Comparison of ENCODE assay signal across 1 cellular context in the genomic region with DNA sequence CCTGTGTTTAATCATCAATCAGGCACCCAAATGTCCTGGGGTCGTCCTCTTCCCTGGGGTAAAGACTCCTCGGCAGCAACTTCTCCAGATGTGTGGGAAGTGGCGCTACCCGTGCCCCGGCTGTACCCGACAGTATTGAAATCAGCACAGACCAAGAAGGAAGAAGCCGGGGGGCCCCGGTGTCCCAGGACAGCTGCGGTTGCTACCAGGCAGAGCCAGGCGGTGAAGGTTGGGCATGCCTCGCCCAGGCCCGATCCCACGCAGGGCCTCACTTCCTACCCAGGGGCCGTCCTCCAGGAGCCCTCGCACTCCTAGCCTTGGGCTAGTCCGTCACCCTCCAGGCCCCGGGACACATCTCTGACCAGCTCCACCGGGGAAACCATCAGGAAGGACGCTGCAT.
TF ChIP-seq lines count a peak whose summit lies in the region.

No MANE protein-coding gene starts in this region.

TF ChIP-seq in K562, 482 proteins besides CTCF, POLR2A, EP300 and RAD21:
- TF ChIP-seq PHF21A (IDR thresholded peaks at IDR 0.05; ENCODE audit: borderline replicate concordance, low read depth) (no peak), RAD51 (IDR thresholded peaks at IDR 0.05; ENCODE audit: borderline replicate concordance, low read depth) (no peak), HDAC3 (IDR thresholded peaks at IDR 0.05; ENCODE audit: borderline replicate concordance, partially characterized antibody) (no peak), FOXK2 (conservative IDR thresholded peaks at IDR 0.05 in 1 of 2, IDR thresholded peaks at IDR 0.05 in 1 of 2; ENCODE audit: low read depth in 2 of 2) (no peak), KDM1A (IDR thresholded peaks at IDR 0.05) (no peak), CBX8 (IDR thresholded peaks at IDR 0.05; ENCODE audit: borderline replicate concordance, extremely low read depth, low read depth, low read length, poor library complexity, severe bottlenecking) (no peak), POLR3G (IDR thresholded peaks at IDR 0.05; ENCODE audit: extremely low read depth, insufficient read length, insufficient replicate concordance) (no peak)
- TF ChIP-seq, protein P1, sequence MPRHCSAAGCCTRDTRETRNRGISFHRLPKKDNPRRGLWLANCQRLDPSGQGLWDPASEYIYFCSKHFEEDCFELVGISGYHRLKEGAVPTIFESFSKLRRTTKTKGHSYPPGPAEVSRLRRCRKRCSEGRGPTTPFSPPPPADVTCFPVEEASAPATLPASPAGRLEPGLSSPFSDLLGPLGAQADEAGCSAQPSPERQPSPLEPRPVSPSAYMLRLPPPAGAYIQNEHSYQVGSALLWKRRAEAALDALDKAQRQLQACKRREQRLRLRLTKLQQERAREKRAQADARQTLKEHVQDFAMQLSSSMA (CRISPR knock-in tag; IDR thresholded peaks at IDR 0.05), result no peak
- TF ChIP-seq, protein P2, sequence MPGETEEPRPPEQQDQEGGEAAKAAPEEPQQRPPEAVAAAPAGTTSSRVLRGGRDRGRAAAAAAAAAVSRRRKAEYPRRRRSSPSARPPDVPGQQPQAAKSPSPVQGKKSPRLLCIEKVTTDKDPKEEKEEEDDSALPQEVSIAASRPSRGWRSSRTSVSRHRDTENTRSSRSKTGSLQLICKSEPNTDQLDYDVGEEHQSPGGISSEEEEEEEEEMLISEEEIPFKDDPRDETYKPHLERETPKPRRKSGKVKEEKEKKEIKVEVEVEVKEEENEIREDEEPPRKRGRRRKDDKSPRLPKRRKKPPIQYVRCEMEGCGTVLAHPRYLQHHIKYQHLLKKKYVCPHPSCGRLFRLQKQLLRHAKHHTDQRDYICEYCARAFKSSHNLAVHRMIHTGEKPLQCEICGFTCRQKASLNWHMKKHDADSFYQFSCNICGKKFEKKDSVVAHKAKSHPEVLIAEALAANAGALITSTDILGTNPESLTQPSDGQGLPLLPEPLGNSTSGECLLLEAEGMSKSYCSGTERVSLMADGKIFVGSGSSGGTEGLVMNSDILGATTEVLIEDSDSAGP (CRISPR knock-in tag; IDR thresholded peaks at IDR 0.05), result no peak
- TF ChIP-seq, protein P3, sequence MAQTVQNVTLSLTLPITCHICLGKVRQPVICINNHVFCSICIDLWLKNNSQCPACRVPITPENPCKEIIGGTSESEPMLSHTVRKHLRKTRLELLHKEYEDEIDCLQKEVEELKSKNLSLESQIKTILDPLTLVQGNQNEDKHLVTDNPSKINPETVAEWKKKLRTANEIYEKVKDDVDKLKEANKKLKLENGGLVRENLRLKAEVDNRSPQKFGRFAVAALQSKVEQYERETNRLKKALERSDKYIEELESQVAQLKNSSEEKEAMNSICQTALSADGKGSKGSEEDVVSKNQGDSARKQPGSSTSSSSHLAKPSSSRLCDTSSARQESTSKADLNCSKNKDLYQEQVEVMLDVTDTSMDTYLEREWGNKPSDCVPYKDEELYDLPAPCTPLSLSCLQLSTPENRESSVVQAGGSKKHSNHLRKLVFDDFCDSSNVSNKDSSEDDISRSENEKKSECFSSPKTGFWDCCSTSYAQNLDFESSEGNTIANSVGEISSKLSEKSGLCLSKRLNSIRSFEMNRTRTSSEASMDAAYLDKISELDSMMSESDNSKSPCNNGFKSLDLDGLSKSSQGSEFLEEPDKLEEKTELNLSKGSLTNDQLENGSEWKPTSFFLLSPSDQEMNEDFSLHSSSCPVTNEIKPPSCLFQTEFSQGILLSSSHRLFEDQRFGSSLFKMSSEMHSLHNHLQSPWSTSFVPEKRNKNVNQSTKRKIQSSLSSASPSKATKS (CRISPR knock-in tag; IDR thresholded peaks at IDR 0.05), result no peak
- TF ChIP-seq, protein P4, sequence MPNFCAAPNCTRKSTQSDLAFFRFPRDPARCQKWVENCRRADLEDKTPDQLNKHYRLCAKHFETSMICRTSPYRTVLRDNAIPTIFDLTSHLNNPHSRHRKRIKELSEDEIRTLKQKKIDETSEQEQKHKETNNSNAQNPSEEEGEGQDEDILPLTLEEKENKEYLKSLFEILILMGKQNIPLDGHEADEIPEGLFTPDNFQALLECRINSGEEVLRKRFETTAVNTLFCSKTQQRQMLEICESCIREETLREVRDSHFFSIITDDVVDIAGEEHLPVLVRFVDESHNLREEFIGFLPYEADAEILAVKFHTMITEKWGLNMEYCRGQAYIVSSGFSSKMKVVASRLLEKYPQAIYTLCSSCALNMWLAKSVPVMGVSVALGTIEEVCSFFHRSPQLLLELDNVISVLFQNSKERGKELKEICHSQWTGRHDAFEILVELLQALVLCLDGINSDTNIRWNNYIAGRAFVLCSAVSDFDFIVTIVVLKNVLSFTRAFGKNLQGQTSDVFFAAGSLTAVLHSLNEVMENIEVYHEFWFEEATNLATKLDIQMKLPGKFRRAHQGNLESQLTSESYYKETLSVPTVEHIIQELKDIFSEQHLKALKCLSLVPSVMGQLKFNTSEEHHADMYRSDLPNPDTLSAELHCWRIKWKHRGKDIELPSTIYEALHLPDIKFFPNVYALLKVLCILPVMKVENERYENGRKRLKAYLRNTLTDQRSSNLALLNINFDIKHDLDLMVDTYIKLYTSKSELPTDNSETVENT (CRISPR knock-in tag; IDR thresholded peaks at IDR 0.05), result no peak
- TF ChIP-seq, protein P5, sequence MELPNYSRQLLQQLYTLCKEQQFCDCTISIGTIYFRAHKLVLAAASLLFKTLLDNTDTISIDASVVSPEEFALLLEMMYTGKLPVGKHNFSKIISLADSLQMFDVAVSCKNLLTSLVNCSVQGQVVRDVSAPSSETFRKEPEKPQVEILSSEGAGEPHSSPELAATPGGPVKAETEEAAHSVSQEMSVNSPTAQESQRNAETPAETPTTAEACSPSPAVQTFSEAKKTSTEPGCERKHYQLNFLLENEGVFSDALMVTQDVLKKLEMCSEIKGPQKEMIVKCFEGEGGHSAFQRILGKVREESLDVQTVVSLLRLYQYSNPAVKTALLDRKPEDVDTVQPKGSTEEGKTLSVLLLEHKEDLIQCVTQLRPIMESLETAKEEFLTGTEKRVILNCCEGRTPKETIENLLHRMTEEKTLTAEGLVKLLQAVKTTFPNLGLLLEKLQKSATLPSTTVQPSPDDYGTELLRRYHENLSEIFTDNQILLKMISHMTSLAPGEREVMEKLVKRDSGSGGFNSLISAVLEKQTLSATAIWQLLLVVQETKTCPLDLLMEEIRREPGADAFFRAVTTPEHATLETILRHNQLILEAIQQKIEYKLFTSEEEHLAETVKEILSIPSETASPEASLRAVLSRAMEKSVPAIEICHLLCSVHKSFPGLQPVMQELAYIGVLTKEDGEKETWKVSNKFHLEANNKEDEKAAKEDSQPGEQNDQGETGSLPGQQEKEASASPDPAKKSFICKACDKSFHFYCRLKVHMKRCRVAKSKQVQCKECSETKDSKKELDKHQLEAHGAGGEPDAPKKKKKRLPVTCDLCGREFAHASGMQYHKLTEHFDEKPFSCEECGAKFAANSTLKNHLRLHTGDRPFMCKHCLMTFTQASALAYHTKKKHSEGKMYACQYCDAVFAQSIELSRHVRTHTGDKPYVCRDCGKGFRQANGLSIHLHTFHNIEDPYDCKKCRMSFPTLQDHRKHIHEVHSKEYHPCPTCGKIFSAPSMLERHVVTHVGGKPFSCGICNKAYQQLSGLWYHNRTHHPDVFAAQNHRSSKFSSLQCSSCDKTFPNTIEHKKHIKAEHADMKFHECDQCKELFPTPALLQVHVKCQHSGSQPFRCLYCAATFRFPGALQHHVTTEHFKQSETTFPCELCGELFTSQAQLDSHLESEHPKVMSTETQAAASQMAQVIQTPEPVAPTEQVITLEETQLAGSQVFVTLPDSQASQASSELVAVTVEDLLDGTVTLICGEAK (IDR thresholded peaks at IDR 0.05), result no peak
- TF ChIP-seq, protein P5 (CRISPR knock-in tag; IDR thresholded peaks at IDR 0.05), result no peak
